In genomic region chr15:24802624-24803023, GRCh38 we compare ENCODE assay signal across 6 cellular contexts.
DNase-seq lines count a peak whose midpoint lies in the region; ATAC-seq, FAIRE-seq and TF ChIP-seq lines count a peak whose summit lies in the region.
"Not testable (repeated sequence)": the region's sequence is repeated elsewhere in the genome, so short reads cannot be mapped to it uniquely, and the experiment has no call there.

No MANE protein-coding gene starts in this region.

- not testable (repeated sequence) for TF ChIP-seq POLR2A in K562 (conservative IDR thresholded peaks at IDR 0.05); HepG2 (IDR thresholded peaks at IDR 0.05; ENCODE audit: insufficient read depth in 1 of 2, low read depth in 2 of 2, low read length in 2 of 2); testis (IDR thresholded peaks at IDR 0.05)

- H3K27ac Mint-ChIP-seq in WTC11: not testable (repeated sequence)

- H3K9me3 ChIP-seq in K562 (replicated peaks; ENCODE audit: control insufficient read depth, insufficient read depth, low read depth, low read length); testis: not testable (repeated sequence)
- peaks cover 85% of the 10 kb centered on the region for H3K9me3 ChIP-seq in HepG2 (ENCODE audit: low read length)

- ATAC-seq in WTC11, K562, HepG2: not testable (repeated sequence)

- not testable (repeated sequence) for H3K4me2 ChIP-seq in K562 (ENCODE audit: insufficient read depth, low read length); HepG2 (ENCODE audit: low read depth, low read length)

- not testable (repeated sequence) for FAIRE-seq in K562 (lab: Jason Lieb, UNC); HepG2 (lab: Jason Lieb, UNC)

- POLR2A ChIA-PET in WTC11 (lab: Charles Lee); K562 (lab: Yijun Ruan, JAX); HepG2 (lab: Yijun Ruan, JAX): not testable (repeated sequence)

- not testable (repeated sequence) for H3K9ac ChIP-seq in K562 (ENCODE audit: insufficient read depth in 1 of 2, low read depth in 2 of 2, low read length in 2 of 2); HepG2 (ENCODE audit: insufficient read depth, low read depth, low read length)

- not testable (repeated sequence) for H3K27me3 ChIP-seq in K562 (ENCODE audit: control insufficient read depth in 2 of 2, insufficient read depth in 2 of 2, low read length in 2 of 2); HepG2 (ENCODE audit: control insufficient read depth in 1 of 2, insufficient read depth in 2 of 2, low read length in 2 of 2); testis

- not testable (repeated sequence) for H3K4me3 ChIP-seq in K562; HepG2 (replicated peaks in 1 of 3; ENCODE audit: insufficient read depth in 1 of 3, low read depth in 2 of 3, low read length in 3 of 3)
- peak overlapping the region in 1 of 2 donors; percentile 18 for H3K4me3 ChIP-seq in testis

- in situ Hi-C loops in K562 (cut with MboI); HepG2 (cut with HindIII; ENCODE audit: extremely low pct_ligation_motif_present, low pct_unique_long_range_greater_than_20kb): not testable (repeated sequence)

- not testable (repeated sequence) for H3K4me3 Mint-ChIP-seq in WTC11

- intact Hi-C loops in K562 (cut with micrococcal nuclease); HepG2 (cut with micrococcal nuclease; ENCODE audit: unreplicated experiment); testis (cut with DNase I; ENCODE audit: low total_unique reads): not testable (repeated sequence)

- peaks cover 49% of the 10 kb centered on the region for H3K9me3 Mint-ChIP-seq in WTC11

- H3K9me1 ChIP-seq in K562 (ENCODE audit: control insufficient read depth, insufficient read depth, low read length): not testable (repeated sequence)

- not testable (repeated sequence) for H3K36me3 ChIP-seq in K562 (ENCODE audit: control insufficient read depth, insufficient read depth, low read length); HepG2 (replicated peaks in 1 of 2; ENCODE audit: control insufficient read depth in 1 of 2, insufficient read depth in 2 of 2, low read length in 2 of 2); testis (ENCODE audit: low read depth, missing control alignments)

- H3K4me1 Mint-ChIP-seq in WTC11: not testable (repeated sequence)

- WGBS in K562 (ENCODE audit: insufficient coverage, low coverage, missing lambda C conversion rate): 2% methylated on average over 6 of the region's 6 CpGs
- WGBS in HepG2 (ENCODE audit: low lambda C conversion rate): 18% methylated on average over 4 of the region's 6 CpGs
- WGBS in testis, 2 donors: 45 to 56% methylated on average over 6 of the region's 6 CpGs

- not testable (repeated sequence) for TF ChIP-seq EP300 in K562 (IDR thresholded peaks at IDR 0.05; ENCODE audit: low read length); HepG2 (IDR thresholded peaks at IDR 0.05; ENCODE audit: low read depth in 2 of 2, low read length in 2 of 2); HepG2 (CRISPR knock-in tag; IDR thresholded peaks at IDR 0.05; ENCODE audit: borderline replicate concordance)

- H3K4me1 ChIP-seq in K562 (replicated peaks in 1 of 2; ENCODE audit: control insufficient read depth in 2 of 2, insufficient read depth in 2 of 2, low read length in 2 of 2); HepG2 (ENCODE audit: insufficient read depth, low read length); testis: not testable (repeated sequence)

- not testable (repeated sequence) for BruUV-seq in K562 (replicated peaks; lab: Mats Ljungman, UMichigan); HepG2 (replicated peaks; lab: Mats Ljungman, UMichigan)

- DNase-seq in DMS 273 (lab: John Stamatoyannopoulos, UW; ENCODE audit: unreplicated experiment): peak; percentile 0
- peak; percentile 6 for DNase-seq in NAMALWA (ENCODE audit: low spot score)
- DNase-seq in WTC11 (ENCODE audit: low spot score); K562 (ENCODE audit: extremely low read depth in 1 of 4, low spot score in 3 of 4); HepG2 (ENCODE audit: low spot score): not testable (repeated sequence)
- DNase-seq in testis: peak; percentile 73

- not testable (repeated sequence) for H3K27me3 Mint-ChIP-seq in WTC11 (ENCODE audit: low read depth)

- not testable (repeated sequence) for H3K79me2 ChIP-seq in K562 (ENCODE audit: control insufficient read depth, insufficient read depth, low read length); HepG2 (ENCODE audit: insufficient read depth, low read length)

- peaks cover 34% of the 10 kb centered on the region for H3K36me3 Mint-ChIP-seq in WTC11

- TF ChIP-seq RAD21 in K562 (CRISPR knock-in tag; conservative IDR thresholded peaks at IDR 0.05 in 1 of 2, IDR thresholded peaks at IDR 0.05 in 1 of 2); HepG2 (CRISPR knock-in tag; IDR thresholded peaks at IDR 0.05): not testable (repeated sequence)

- H2AFZ ChIP-seq in K562 (ENCODE audit: low read depth, low read length); HepG2 (ENCODE audit: low read length): not testable (repeated sequence)

- not testable (repeated sequence) for H4K20me1 ChIP-seq in K562 (replicated peaks; ENCODE audit: control insufficient read depth, insufficient read depth, low read length); HepG2 (ENCODE audit: insufficient read depth, low read length)

- H3K27ac ChIP-seq in K562 (ENCODE audit: extremely low read depth, low read depth, low read length); HepG2 (ENCODE audit: extremely low read length, insufficient read depth, low read length); testis: not testable (repeated sequence)

- not testable (repeated sequence) for TF ChIP-seq CTCF in WTC11 (IDR thresholded peaks at IDR 0.05); K562 (IDR thresholded peaks at IDR 0.05 in 2 of 3, conservative IDR thresholded peaks at IDR 0.05 in 1 of 3; ENCODE audit: insufficient read depth in 2 of 3, low read depth in 1 of 3, low read length in 3 of 3); HepG2 (CRISPR knock-in tag; IDR thresholded peaks at IDR 0.05); testis (IDR thresholded peaks at IDR 0.05)

- CTCF ChIA-PET in WTC11 (lab: Charles Lee): interaction anchor here (0.6 to 0.9 kb wide), 2 partner anchors 18 to 136 kb away, joined by 3 to 4 read pairs; no protein-coding TSS in a partner anchor
- CTCF ChIA-PET in K562 (lab: Yijun Ruan, JAX; ENCODE audit: low intra/inter-chr PET ratio); HepG2 (lab: Yijun Ruan, JAX; ENCODE audit: low intra/inter-chr PET ratio, low total read pairs): not testable (repeated sequence)

TF ChIP-seq in WTC11, 78 proteins besides CTCF, POLR2A, EP300 and RAD21:
- TF ChIP-seq NFYB (CRISPR knock-in tag; conservative IDR thresholded peaks at IDR 0.05; ENCODE audit: low read depth): peak; percentile 52

TF ChIP-seq in K562, 482 proteins besides CTCF, POLR2A, EP300 and RAD21:
- TF ChIP-seq NFYB (IDR thresholded peaks at IDR 0.05; ENCODE audit: extremely low read depth, insufficient read length): peak; percentile 36
TF ChIP-seq in K562: peak in this region for 1; not testable (repeated sequence) for 481.

TF ChIP-seq in HepG2, 621 proteins besides CTCF, POLR2A, EP300 and RAD21:
- 0 out of 2 replicates have a peak, but pooled peaks have one; percentile 6 for TF ChIP-seq MAFF (IDR thresholded peaks at IDR 0.05; ENCODE audit: low read depth, low read length)
TF ChIP-seq in HepG2: peak in this region for 1; not testable (repeated sequence) for 620.
